Comparison of ENCODE assay signal across 16 cellular contexts in genomic region chr9:124698265-124698664, GRCh38.
DNase-seq lines count a peak whose midpoint lies in the region; ATAC-seq and TF ChIP-seq lines count a peak whose summit lies in the region.
"Had no signal": no experiment of that assay in that cellular context is flagged by ENCODE, and none has a peak within 500 bp of the region (broad histone marks: within the 10 kb centered on the region; RNA-seq: fewer than 3 reads in every experiment).

No MANE protein-coding gene starts in this region.

- TF ChIP-seq CTCF in natural killer cell (IDR thresholded peaks at IDR 0.05): no peak
- TF ChIP-seq CTCF in cardiac fibroblast (IDR thresholded peaks at IDR 0.05; ENCODE audit: low read depth, low read length): no peak

- intact Hi-C loops in natural killer cell (cut with micrococcal nuclease): no loop called here

- no peaks in the 10 kb centered on the region for H3K9me3 Mint-ChIP-seq in natural killer cell
- no peaks in the 10 kb centered on the region for H3K9me3 Mint-ChIP-seq in natural killer cell treated with Interleukin-12 subunit alpha and Interleukin-12 subunit beta and Interleukin-15 and Interleukin-18, amount 100 ng/mL, for 72 hours
- H3K9me3 Mint-ChIP-seq: T-cell had no signal

- peak overlapping the region in 1 of 2 donors; percentile 27 for H3K4me3 ChIP-seq in cardiac fibroblast (replicated peaks in 1 of 2; ENCODE audit: low read depth in 2 of 2, low read length in 2 of 2)
- H3K4me3 ChIP-seq in mesenchymal stem cell (ENCODE audit: insufficient read depth in 1 of 2, low read depth in 1 of 2, low read length in 2 of 2): no peak overlapping the region

- peaks cover 16% of the 10 kb centered on the region for H3K79me1 ChIP-seq in mesenchymal stem cell (replicated peaks; ENCODE audit: low read length, poor library complexity, severe bottlenecking)

- H3K23ac ChIP-seq in mesenchymal stem cell (ENCODE audit: low read length in 2 of 2): no peak overlapping the region

- H3K27me3 ChIP-seq in mesenchymal stem cell (ENCODE audit: control insufficient read depth in 1 of 2, insufficient read depth in 1 of 2, low read length in 2 of 2): no peaks in the 10 kb centered on the region

- no peak overlapping the region for H3K4me2 ChIP-seq in mesenchymal stem cell (ENCODE audit: low read length, poor library complexity, severe bottlenecking)

- ATAC-seq in natural killer cell: no peak
- ATAC-seq in natural killer cell treated with Interleukin-12 subunit alpha and Interleukin-12 subunit beta and Interleukin-15 and Interleukin-18, amount 100 ng/mL, for 72 hours: no peak
- ATAC-seq in GM21576 (IDR thresholded peaks at IDR 0.05; ENCODE audit: unreplicated experiment): no peak
- ATAC-seq: T-cell had no signal

- no peak overlapping the region for H2BK15ac ChIP-seq in mesenchymal stem cell (ENCODE audit: low read depth, poor library complexity, severe bottlenecking)

- H3K9ac ChIP-seq in mesenchymal stem cell (ENCODE audit: low read length): peak overlapping the region; percentile 1

- H4K91ac ChIP-seq in mesenchymal stem cell (ENCODE audit: low read length): no peak overlapping the region

- 9% methylated on average over 4 of the region's 6 CpGs for WGBS in mesenchymal stem cell

- DNase-seq in natural killer cell (no peak), cardiac fibroblast (ENCODE audit: low read depth in 2 of 2) (peak; percentile 36 to 89), mesenchymal stem cell (peak; percentile 79), Kasumi-1 (lab: John Stamatoyannopoulos, UW) (no peak), NCI-H1694 (lab: John Stamatoyannopoulos, UW) (no peak), nucleus accumbens (lab: John Stamatoyannopoulos, UW) (no peak)
- DNase-seq in natural killer cell treated with Interleukin-12 subunit alpha and Interleukin-12 subunit beta and Interleukin-15 and Interleukin-18, amount 100 ng/mL, for 72 hours (ENCODE audit: low spot score): no peak
- DNase-seq: activated CD4-positive, CD25-positive, alpha-beta regulatory T cell treated with anti-CD3 and anti-CD28 coated beads, Interleukin-2, amount 50 U/mL, for 72 hours; activated T-cell treated with anti-CD3 and anti-CD28 coated beads, Interleukin-2, amount 50 U/mL, for 48 hours; Calu3; effector CD8-positive, alpha-beta T cell; left cardiac atrium; NCI-H1105; NCI-H345; T-cell had no signal

- H2BK12ac ChIP-seq in mesenchymal stem cell (ENCODE audit: low read length in 2 of 2): no peak overlapping the region

- no peak overlapping the region for H3K4ac ChIP-seq in mesenchymal stem cell (ENCODE audit: low read depth in 1 of 2, low read length in 2 of 2)

- no peak overlapping the region for H3K18ac ChIP-seq in mesenchymal stem cell (ENCODE audit: low read depth in 1 of 2, low read length in 2 of 2)

- no peaks in the 10 kb centered on the region for H3K36me3 Mint-ChIP-seq in natural killer cell
- H3K36me3 Mint-ChIP-seq in natural killer cell treated with Interleukin-12 subunit alpha and Interleukin-12 subunit beta and Interleukin-15 and Interleukin-18, amount 100 ng/mL, for 72 hours: no peaks in the 10 kb centered on the region
- H3K36me3 Mint-ChIP-seq: T-cell had no signal

- no peak overlapping the region for H3K4me3 Mint-ChIP-seq in natural killer cell
- no peak overlapping the region for H3K4me3 Mint-ChIP-seq in natural killer cell treated with Interleukin-12 subunit alpha and Interleukin-12 subunit beta and Interleukin-15 and Interleukin-18, amount 100 ng/mL, for 72 hours
- H3K4me3 Mint-ChIP-seq: T-cell had no signal

- H3K36me3 ChIP-seq in mesenchymal stem cell (ENCODE audit: control insufficient read depth in 1 of 2, insufficient read depth in 2 of 2, low read depth in 1 of 2, low read length in 2 of 2): peaks cover 0 to 10% of the 10 kb centered on the region in 2 experiments

- no peak overlapping the region for H2AFZ ChIP-seq in mesenchymal stem cell (ENCODE audit: low read depth, low read length)

- peak overlapping the region; percentile 65 for H3K27ac ChIP-seq in mesenchymal stem cell (ENCODE audit: low read length, poor library complexity, severe bottlenecking)

- H3K4me1 Mint-ChIP-seq in natural killer cell: peaks cover 44 to 46% of the 10 kb centered on the region in 2 donors
- peaks cover 28 to 33% of the 10 kb centered on the region in 2 donors for H3K4me1 Mint-ChIP-seq in natural killer cell treated with Interleukin-12 subunit alpha and Interleukin-12 subunit beta and Interleukin-15 and Interleukin-18, amount 100 ng/mL, for 72 hours (ENCODE audit: low read depth in 2 of 2)

- H2BK120ac ChIP-seq in mesenchymal stem cell (ENCODE audit: low read depth, low read length): no peak overlapping the region

- no peak overlapping the region for H2AK5ac ChIP-seq in mesenchymal stem cell (ENCODE audit: low read length, severe bottlenecking)

- no peaks in the 10 kb centered on the region for H3K27me3 Mint-ChIP-seq in natural killer cell (ENCODE audit: low read depth in 2 of 2)
- no peaks in the 10 kb centered on the region for H3K27me3 Mint-ChIP-seq in natural killer cell treated with Interleukin-12 subunit alpha and Interleukin-12 subunit beta and Interleukin-15 and Interleukin-18, amount 100 ng/mL, for 72 hours
- H3K27me3 Mint-ChIP-seq: T-cell had no signal

- H4K8ac ChIP-seq in mesenchymal stem cell (ENCODE audit: low read length): no peak overlapping the region

- peak overlapping the region; percentile 56 to 72 for H3K27ac Mint-ChIP-seq in natural killer cell
- peak overlapping the region in 1 of 2 donors; percentile 3 for H3K27ac Mint-ChIP-seq in natural killer cell treated with Interleukin-12 subunit alpha and Interleukin-12 subunit beta and Interleukin-15 and Interleukin-18, amount 100 ng/mL, for 72 hours
- H3K27ac Mint-ChIP-seq: T-cell had no signal

- no peaks in the 10 kb centered on the region for H3K9me3 ChIP-seq in mesenchymal stem cell (ENCODE audit: control insufficient read depth, low read length)

- H3K14ac ChIP-seq in mesenchymal stem cell (ENCODE audit: low read length in 2 of 2): no peak overlapping the region

- peaks cover 11% of the 10 kb centered on the region for H3K4me1 ChIP-seq in mesenchymal stem cell (ENCODE audit: control insufficient read depth, insufficient read depth, low read depth, low read length)

- no peak overlapping the region for H2BK5ac ChIP-seq in mesenchymal stem cell (ENCODE audit: low read depth, low read length, poor library complexity, severe bottlenecking)

Comparison
In these comparisons a context has a peak if more than half of its experiments do, and no peak if none do; other contexts are left out.
1. DNase-seq: peak in cardiac fibroblast (2 of 2) and mesenchymal stem cell (single experiment); none in natural killer cell (single experiment), natural killer cell treated with Interleukin-12 subunit alpha and Interleukin-12 subunit beta and Interleukin-15 and Interleukin-18, amount 100 ng/mL, for 72 hours (single experiment), Kasumi-1 (0 of 2), NCI-H1694 (single experiment) and nucleus accumbens (0 of 56).